ENCODE assay signal across 28 cellular contexts in genomic region chr1:78633209-78633608, GRCh38. TPM values are rescaled to one million over a fixed set of nuclear protein-coding genes. Genes with fewer than 3 reads are reported as not detected.
"Had no signal": no experiment of that assay in that cellular context is flagged by ENCODE, and none has a peak within 500 bp of the region (broad histone marks: within the 10 kb centered on the region; RNA-seq: fewer than 3 reads in every experiment).

No MANE protein-coding gene starts in this region.

- H3K9me3 ChIP-seq: ascending aorta, colonic mucosa, ovary, right lobe of liver, upper lobe of left lung had no signal

- H3K27ac ChIP-seq: ascending aorta, cardiac muscle cell, colonic mucosa, heart left ventricle, ovary, right lobe of liver, upper lobe of left lung had no signal

- H3K36me3 ChIP-seq: ascending aorta, cardiac muscle cell, colonic mucosa, ovary, right lobe of liver, upper lobe of left lung had no signal

- H3K4me3 ChIP-seq: ascending aorta, cardiac muscle cell, colonic mucosa, heart left ventricle, ovary, right lobe of liver, upper lobe of left lung had no signal

- H3K4me1 ChIP-seq: ascending aorta, colonic mucosa, heart left ventricle, right lobe of liver, upper lobe of left lung had no signal

- DNase-seq: activated B cell treated with CpG ODN at 0.5 μM for 24 hours; activated CD4-positive, alpha-beta T cell treated with anti-CD3 and anti-CD28 coated beads, Interleukin-2, amount 50 U/mL, for 1 hour; activated CD8-positive, alpha-beta T cell treated with anti-CD3 and anti-CD28 coated beads for 36 hours; activated naive CD4-positive, alpha-beta T cell treated with Interleukin-2 at 50 U/mL for 16 hours; activated T-cell treated with anti-CD3 and anti-CD28 coated beads for 4 hours; activated T-cell treated with anti-CD3 and anti-CD28 coated beads, Interleukin-2, amount 50 U/mL, for 72 hours; cerebellar nuclear complex; colonic mucosa; endodermal cell; foreskin fibroblast; heart left ventricle; hypothalamus; midbrain; naive thymus-derived CD4-positive, alpha-beta T cell; ovary; right lobe of liver; stimulated activated CD4-positive, alpha-beta T cell treated with anti-CD3 and anti-CD28 coated beads, Interleukin-12 subunit alpha, Interleukin-12 subunit beta, amount 100 ng/mL, for 4 hours; stimulated activated CD4-positive, alpha-beta T cell treated with anti-CD3 and anti-CD28 coated beads, Interleukin-4, amount 100 ng/mL, for 24 hours; stimulated activated naive CD8-positive, alpha-beta T cell treated with anti-CD3 and anti-CD28 coated beads, Interleukin-15, amount 100 ng/mL, for 72 hours; substantia nigra; T-helper 2 cell; upper lobe of left lung had no signal

- H3K27me3 ChIP-seq: ascending aorta, cardiac muscle cell, colonic mucosa, heart left ventricle, ovary, right lobe of liver, upper lobe of left lung had no signal

- ATAC-seq: activated CD8-positive, alpha-beta T cell treated with anti-CD3 and anti-CD28 coated beads for 36 hours; activated T-cell treated with anti-CD3 and anti-CD28 coated beads, Interleukin-2, amount 50 U/mL, for 72 hours; esophagus mucosa; heart left ventricle; naive thymus-derived CD4-positive, alpha-beta T cell; right lobe of liver; stimulated activated effector memory CD8-positive, alpha-beta T cell treated with anti-CD3 and anti-CD28 coated beads, Interleukin-12 subunit alpha, Interleukin-12 subunit beta, amount 100 ng/mL, for 72 hours; stimulated activated naive CD8-positive, alpha-beta T cell treated with anti-CD3 and anti-CD28 coated beads, Interleukin-15, amount 100 ng/mL, for 72 hours had no signal

RNA-seq across cellular contexts. Expression of gene IFI44L, which starts 13.0 kb away (rescaled TPM):
- total RNA-seq: endodermal cell, progenitor cell of endocrine pancreas had no signal
- polyA plus RNA-seq: cardiac muscle cell had no signal

RNA-seq across cellular contexts. Expression of gene IFI44, which starts 16.4 kb away (rescaled TPM):
- total RNA-seq: cardiac muscle cell, endodermal cell, progenitor cell of endocrine pancreas had no signal
- polyA plus RNA-seq: cardiac muscle cell, neural cell had no signal
